1 cellular context compared by ENCODE assay signal in genomic region chr16:57462209-57462977, GRCh38.
A peak's percentile ranks its signal among the peaks of the same experiment; 100 is the strongest.
TF ChIP-seq lines count a peak whose summit lies in the region.

POLR2C (plus strand) TSS chr16:57462679; CDS start chr16:57462725, 46 bp downstream.

TF ChIP-seq in K562, 482 proteins besides CTCF, POLR2A, EP300 and RAD21 (continued from another document and continues in another):
- TF ChIP-seq CLOCK (CRISPR knock-in tag; IDR thresholded peaks at IDR 0.05; ENCODE audit: borderline replicate concordance) = no peak
- TF ChIP-seq ZKSCAN8 (CRISPR knock-in tag; IDR thresholded peaks at IDR 0.05) = no peak
- TF ChIP-seq ZNF134 (CRISPR knock-in tag; conservative IDR thresholded peaks at IDR 0.05) = no peak; the same call in 1 of the 2 replicates
- no peak for TF ChIP-seq ZNF23 (CRISPR knock-in tag; IDR thresholded peaks at IDR 0.05)
- no peak for TF ChIP-seq RNF2 (IDR thresholded peaks at IDR 0.05)
- TF ChIP-seq PRDM10 (IDR thresholded peaks at IDR 0.05; ENCODE audit: partially characterized antibody) = no peak
- no peak for TF ChIP-seq KHSRP (IDR thresholded peaks at IDR 0.05)
- TF ChIP-seq PPARD (CRISPR knock-in tag; IDR thresholded peaks at IDR 0.05) = no peak
- no peak for TF ChIP-seq MEIS2 (IDR thresholded peaks at IDR 0.05; ENCODE audit: partially characterized antibody)
- peak; percentile 96 for TF ChIP-seq RBFOX2 (IDR thresholded peaks at IDR 0.05; ENCODE audit: low read depth, low read length)
- TF ChIP-seq MNT (conservative IDR thresholded peaks at IDR 0.05) = peak; percentile 49 to 78
- TF ChIP-seq CHD4 (IDR thresholded peaks at IDR 0.05; ENCODE audit: insufficient read depth, insufficient replicate concordance, low read depth, low read length, poor library complexity, severe bottlenecking) = no peak
- TF ChIP-seq FOXJ2 (tag; IDR thresholded peaks at IDR 0.05) = no peak
- TF ChIP-seq ZFP36 (IDR thresholded peaks at IDR 0.05; ENCODE audit: low read depth, low read length, partially characterized antibody) = no peak
- no peak for TF ChIP-seq LARP7 (IDR thresholded peaks at IDR 0.05)
- no peak for TF ChIP-seq RFX1 (IDR thresholded peaks at IDR 0.05)
- TF ChIP-seq BRD4 (IDR thresholded peaks at IDR 0.05) = no peak
- TF ChIP-seq NR2F6 (CRISPR knock-in tag; IDR thresholded peaks at IDR 0.05) = no peak
- peak in 1 of 2 experiments; percentile 48; a peak in 1 of 4 replicates for TF ChIP-seq CSDE1 (IDR thresholded peaks at IDR 0.05)
- peak; percentile 40; the same call in 1 of the 2 replicates for TF ChIP-seq TCF3 (CRISPR knock-in tag; IDR thresholded peaks at IDR 0.05)
- 0 out of 2 replicates have a peak, but pooled peaks have one; percentile 19 for TF ChIP-seq CGGBP1 (CRISPR knock-in tag; IDR thresholded peaks at IDR 0.05)
- TF ChIP-seq ZNF165 (CRISPR knock-in tag; IDR thresholded peaks at IDR 0.05; ENCODE audit: borderline replicate concordance) = no peak
- peak; percentile 87 for TF ChIP-seq CREB3L1 (IDR thresholded peaks at IDR 0.05; ENCODE audit: borderline replicate concordance, low read depth)
- TF ChIP-seq NFYB (IDR thresholded peaks at IDR 0.05; ENCODE audit: extremely low read depth, insufficient read length) = no peak
- 0 out of 2 replicates have a peak, but pooled peaks have one; percentile 23 for TF ChIP-seq SPI1 (IDR thresholded peaks at IDR 0.05; ENCODE audit: borderline replicate concordance, low read depth, low read length)
- TF ChIP-seq ZNF76 (CRISPR knock-in tag; IDR thresholded peaks at IDR 0.05; ENCODE audit: borderline replicate concordance) = no peak
- TF ChIP-seq KAT2B (IDR thresholded peaks at IDR 0.05; ENCODE audit: low read depth, low read length) = no peak
- 0 out of 2 replicates have a peak, but pooled peaks have one; percentile 28 for TF ChIP-seq DEAF1 (CRISPR knock-in tag; IDR thresholded peaks at IDR 0.05)
- TF ChIP-seq ETS2 (tag; IDR thresholded peaks at IDR 0.05; ENCODE audit: borderline replicate concordance, poor library complexity, severe bottlenecking) = no peak
- no peak for TF ChIP-seq RERE (CRISPR knock-in tag; IDR thresholded peaks at IDR 0.05; ENCODE audit: borderline replicate concordance)
- no peak for TF ChIP-seq ZNF717 (CRISPR knock-in tag; IDR thresholded peaks at IDR 0.05)
- peak; percentile 97 for TF ChIP-seq CTCFL (IDR thresholded peaks at IDR 0.05; ENCODE audit: borderline replicate concordance, insufficient read depth, low read depth, low read length, poor library complexity, severe bottlenecking)
- TF ChIP-seq KLF16 (IDR thresholded peaks at IDR 0.05) = no peak
- TF ChIP-seq PHF20 (IDR thresholded peaks at IDR 0.05; ENCODE audit: partially characterized antibody) = peak; percentile 95
- TF ChIP-seq MBD1 (CRISPR knock-in tag; IDR thresholded peaks at IDR 0.05) = no peak
- TF ChIP-seq ARID2 (IDR thresholded peaks at IDR 0.05) = no peak
- no peak for TF ChIP-seq TEAD2 (tag; IDR thresholded peaks at IDR 0.05)
- no peak for TF ChIP-seq TSC22D4 (tag; IDR thresholded peaks at IDR 0.05)
